ENCODE assay signal across 9 cellular contexts in genomic region chr15:34514251-34514760, GRCh38.
DNase-seq lines count a peak whose midpoint lies in the region; ATAC-seq and TF ChIP-seq lines count a peak whose summit lies in the region.
"Had no signal": no experiment of that assay in that cellular context is flagged by ENCODE, and none has a peak within 500 bp of the region (broad histone marks: within the 10 kb centered on the region; RNA-seq: fewer than 3 reads in every experiment).

No MANE protein-coding gene starts in this region.

- TF ChIP-seq CTCF in WERI-Rb-1 (IDR thresholded peaks at IDR 0.05; ENCODE audit: low read depth, low read length) (no peak), esophagus muscularis mucosa (IDR thresholded peaks at IDR 0.05) (no peak)

- H3K9me3 Mint-ChIP-seq in naive B cell, result peaks cover 0 to 10% (median 0%) of the 10 kb centered on the region in 7 donors

- H3K9me3 ChIP-seq in WERI-Rb-1 (ENCODE audit: severe bottlenecking) (no peaks in the 10 kb centered on the region), esophagus muscularis mucosa (no peaks in the 10 kb centered on the region)

- peak; percentile 72 for ATAC-seq in HG02798 (IDR thresholded peaks at IDR 0.05; ENCODE audit: poor library complexity, unreplicated experiment)
- peak; percentile 49 to 50 for ATAC-seq in naive B cell (ENCODE audit: low read depth in 2 of 2)

- peak overlapping the region in 6 of 8 donors; percentile 79 to 91 (median 85) for H3K4me3 Mint-ChIP-seq in naive B cell

- no peak for TF ChIP-seq POLR2A in esophagus muscularis mucosa (IDR thresholded peaks at IDR 0.05; ENCODE audit: low read depth)

- H3K27me3 ChIP-seq in WERI-Rb-1 (ENCODE audit: insufficient read depth, low read depth, severe bottlenecking), result no peaks in the 10 kb centered on the region
- H3K27me3 ChIP-seq in esophagus muscularis mucosa, result peaks cover 0 to 7% (median 0%) of the 10 kb centered on the region in 4 donors

- TF ChIP-seq EP300 in esophagus muscularis mucosa (IDR thresholded peaks at IDR 0.05), result no peak

- DNase-seq in DMS 273 (lab: John Stamatoyannopoulos, UW; ENCODE audit: unreplicated experiment), result peak; percentile 59
- DNase-seq in DMS 273 treated with DMSO at 0.1 percent for 48 hours (lab: John Stamatoyannopoulos, UW), result no peak
- DNase-seq in WERI-Rb-1, result peak; percentile 66
- no peak for DNase-seq in esophagus muscularis mucosa (ENCODE audit: extremely low spot score)
- DNase-seq in naive B cell, result no peak
- DNase-seq in NCI-H2107 treated with DMSO at 0.1 percent for 48 hours (lab: John Stamatoyannopoulos, UW; ENCODE audit: unreplicated experiment), result no peak
- DNase-seq in cerebellar nuclear complex (lab: John Stamatoyannopoulos, UW), result no peak

- peaks cover 0 to 24% (median 20%) of the 10 kb centered on the region in 4 donors for H3K4me1 ChIP-seq in esophagus muscularis mucosa

- H3K27me3 Mint-ChIP-seq in naive B cell, result peaks cover 20 to 67% (median 57%) of the 10 kb centered on the region in 3 donors

- no peaks in the 10 kb centered on the region for H3K36me3 Mint-ChIP-seq in naive B cell

- peaks cover 5 to 26% (median 8%) of the 10 kb centered on the region in 3 donors for H3K4me1 Mint-ChIP-seq in naive B cell

- WGBS in esophagus muscularis mucosa, result under 1% methylated on average over 34 of the region's 42 CpGs

- no peaks in the 10 kb centered on the region for H3K36me3 ChIP-seq in WERI-Rb-1
- no peaks in the 10 kb centered on the region for H3K36me3 ChIP-seq in esophagus muscularis mucosa

- intact Hi-C loops in esophagus muscularis mucosa (cut with DNase I), result loop anchor here (10.0 kb wide), 1 partner anchor 70 kb away; the partner anchor contains the start of gene GOLGA8B

- H3K27ac ChIP-seq in WERI-Rb-1 (peak overlapping the region; percentile 56), esophagus muscularis mucosa (replicated peaks in 1 of 4) (peak overlapping the region; percentile 66 to 77 (median 76))
- H3K27ac ChIP-seq: 22Rv1 had no signal

- peak overlapping the region; percentile 83 for H3K4me3 ChIP-seq in WERI-Rb-1 (ENCODE audit: low read depth, low read length)
- H3K4me3 ChIP-seq in esophagus muscularis mucosa, result peak overlapping the region; percentile 63 to 81 (median 70)

- no peak overlapping the region for H3K27ac Mint-ChIP-seq in naive B cell

Comparison
In these comparisons a context has a peak if more than half of its experiments do, and no peak if none do; other contexts are left out.
1. DNase-seq: peak in DMS 273 (single experiment) and WERI-Rb-1 (single experiment); none in DMS 273 treated with DMSO at 0.1 percent for 48 hours (single experiment), esophagus muscularis mucosa (single experiment), naive B cell (single experiment), NCI-H2107 treated with DMSO at 0.1 percent for 48 hours (single experiment) and cerebellar nuclear complex (0 of 2).